ENCODE assay signal across 17 cellular contexts in genomic region chr17:43427362-43428043, GRCh38. TPM values are rescaled to one million over a fixed set of nuclear protein-coding genes. Genes with fewer than 3 reads are reported as not detected.
A peak's percentile ranks its signal among the peaks of the same experiment; 100 is the strongest.
DNase-seq lines count a peak whose midpoint lies in the region; ATAC-seq, FAIRE-seq and TF ChIP-seq lines count a peak whose summit lies in the region.
"Had no signal": no experiment of that assay in that cellular context is flagged by ENCODE, and none has a peak within 500 bp of the region (broad histone marks: within the 10 kb centered on the region; RNA-seq: fewer than 3 reads in every experiment).

No MANE protein-coding gene starts in this region.

- no peak for ATAC-seq in body of pancreas
- no peak for ATAC-seq in GM21786 (IDR thresholded peaks at IDR 0.05; ENCODE audit: unreplicated experiment)
- ATAC-seq: PC-3 had no signal

- H3K27me3 ChIP-seq in body of pancreas, result no peaks in the 10 kb centered on the region
- H3K27me3 ChIP-seq in small intestine (ENCODE audit: control insufficient read depth in 2 of 2, insufficient read depth in 2 of 2, low read length in 2 of 2), result no peaks in the 10 kb centered on the region

- H3K36me3 ChIP-seq in body of pancreas (replicated peaks in 1 of 2; ENCODE audit: insufficient read depth in 1 of 2, low read depth in 2 of 2) (no peaks in the 10 kb centered on the region), small intestine (ENCODE audit: control insufficient read depth in 2 of 2, insufficient read depth in 2 of 2, low read length in 2 of 2) (no peaks in the 10 kb centered on the region)

- H3K27ac ChIP-seq in body of pancreas (no peak overlapping the region), small intestine (ENCODE audit: low read depth in 1 of 2, low read length in 1 of 2) (no peak overlapping the region)

- no peak for TF ChIP-seq POLR2A in body of pancreas (IDR thresholded peaks at IDR 0.05)

- no peak overlapping the region for H3K4me3 ChIP-seq in body of pancreas
- no peak overlapping the region for H3K4me3 ChIP-seq in small intestine (ENCODE audit: low read depth in 1 of 2, low read length in 2 of 2)

- TF ChIP-seq CTCF in body of pancreas (IDR thresholded peaks at IDR 0.05) (no peak), GM20000 (IDR thresholded peaks at IDR 0.05; ENCODE audit: extremely low read depth, missing control alignments) (no peak)

- intact Hi-C loops in body of pancreas (cut with DNase I), result no loop called here

- H3K4me1 ChIP-seq in body of pancreas, result no peaks in the 10 kb centered on the region
- no peaks in the 10 kb centered on the region for H3K4me1 ChIP-seq in small intestine (ENCODE audit: control insufficient read depth in 2 of 2, insufficient read depth in 1 of 2, low read depth in 1 of 2, low read length in 1 of 2)

- WGBS in body of pancreas, 2 donors, result 65 to 73% methylated on average over 9 of the region's 9 CpGs
- 63 to 79% (median 64%) methylated on average over 9 of the region's 9 CpGs for WGBS in small intestine, 3 donors

- DNase-seq in NCI-H2171 treated with DMSO at 0.1 percent for 48 hours (lab: John Stamatoyannopoulos, UW) (peak; percentile 2), NCI-H2171 (lab: John Stamatoyannopoulos, UW) (no peak), NCI-H1105 treated with DMSO at 0.1 percent for 48 hours (lab: John Stamatoyannopoulos, UW) (peak; percentile 13), body of pancreas (peak in 3 of 4 donors; percentile 13 to 42 (median 28)), small intestine (peak; percentile 17), HuH-7 (ENCODE audit: low spot score) (no peak), GM20000 (ENCODE audit: low spot score) (no peak)
- DNase-seq: Calu3; CD4-positive, CD25-positive, alpha-beta regulatory T cell; GF-D8; H9; IMR-90; NCI-H187; NCI-H2227 treated with DMSO at 0.1 percent for 48 hours; NCI-H526; PC-3 had no signal

- H3K9me3 ChIP-seq in body of pancreas, result no peaks in the 10 kb centered on the region
- H3K9me3 ChIP-seq in small intestine (ENCODE audit: control insufficient read depth, low read depth), result no peaks in the 10 kb centered on the region

- FAIRE-seq in small intestine (lab: Jason Lieb, UNC), result no peak

RNA-seq across cellular contexts. Expression of gene ARL4D, which starts 28.7 kb away (rescaled TPM):
- 1 to 10 TPM; 2.1 to 4.6 TPM for total RNA-seq in body of pancreas
- 10 to 100 TPM in 1 of 3 donors, 1 to 10 TPM in 1, under 1 TPM in 1; 0.45 to 10.1 (median 2.4) TPM for polyA plus RNA-seq in small intestine

RNA-seq across cellular contexts. Expression of gene DHX8, which starts 56.3 kb away (rescaled TPM):
- total RNA-seq in body of pancreas, result 10 to 100 TPM; 12.2 to 19.4 TPM
- 10 to 100 TPM; 21.6 to 33.8 (median 27.3) TPM for polyA plus RNA-seq in small intestine

Comparison
In these comparisons a context has a peak if more than half of its experiments do, and no peak if none do; other contexts are left out.
1. DNase-seq: peak in NCI-H2171 treated with DMSO at 0.1 percent for 48 hours (single experiment), NCI-H1105 treated with DMSO at 0.1 percent for 48 hours (single experiment), body of pancreas (3 of 4) and small intestine (single experiment); none in NCI-H2171 (single experiment), HuH-7 (single experiment) and GM20000 (single experiment).